Comparison of ENCODE assay signal across 12 cellular contexts in the genomic region with DNA sequence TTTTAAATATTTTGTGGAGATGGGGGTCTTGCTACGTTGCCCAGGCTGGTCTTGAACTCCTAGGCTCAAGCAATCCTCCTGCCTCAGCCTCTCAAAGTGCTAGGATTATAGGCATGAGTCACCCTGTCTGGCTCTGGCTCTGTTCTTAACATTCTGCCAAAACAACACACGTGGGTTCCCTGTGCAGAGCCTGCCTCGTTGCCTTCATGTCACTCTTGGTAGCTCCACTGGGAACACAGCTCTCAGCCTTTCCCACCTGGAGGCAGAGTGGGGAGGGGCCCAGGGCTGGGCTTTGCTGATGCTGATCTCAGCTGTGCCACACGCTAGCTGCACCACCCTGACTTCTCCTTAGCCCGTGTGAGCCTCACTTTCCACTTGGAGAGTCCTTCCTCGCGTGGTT. TPM values are rescaled to one million over a fixed set of nuclear protein-coding genes. Genes with fewer than 3 reads are reported as not detected.
DNase-seq lines count a peak whose midpoint lies in the region; ATAC-seq and TF ChIP-seq lines count a peak whose summit lies in the region.
"Had no signal": no experiment of that assay in that cellular context is flagged by ENCODE, and none has a peak within 500 bp of the region (broad histone marks: within the 10 kb centered on the region; RNA-seq: fewer than 3 reads in every experiment).

No MANE protein-coding gene starts in this region.

- ATAC-seq in HG03521 (IDR thresholded peaks at IDR 0.05; ENCODE audit: unreplicated experiment) = no peak
- ATAC-seq: activated CD4-positive, CD25-positive, alpha-beta regulatory T cell treated with anti-CD3 and anti-CD28 coated beads, Interleukin-2, amount 50 U/mL, for 24 hours; GM12878 had no signal

- DNase-seq in GM23248 (peak; percentile 75), SK-N-SH (peak; percentile 29), fibroblast of mammary gland (ENCODE audit: low read depth) (peak; percentile 93), stromal cell of bone marrow (ENCODE audit: low read depth) (peak; percentile 40), D341Med (ENCODE audit: low spot score) (no peak), AG08396 (ENCODE audit: low spot score) (no peak)
- no peak for DNase-seq in stimulated activated CD4-positive, alpha-beta T cell treated with anti-CD3 and anti-CD28 coated beads, Interleukin-4, amount 100 ng/mL, for 1 hour
- DNase-seq: foreskin melanocyte; stimulated activated CD8-positive, alpha-beta memory T cell treated with anti-CD3 and anti-CD28 coated beads, Interleukin-4, amount 100 ng/mL, for 48 hours had no signal

- TF ChIP-seq EP300 in SK-N-SH (IDR thresholded peaks at IDR 0.05; ENCODE audit: borderline replicate concordance in 1 of 2, low read depth in 1 of 2, low read length in 1 of 2) = no peak

- H3K4me2 ChIP-seq in GM23248 (ENCODE audit: unreplicated experiment) (no peak overlapping the region), SK-N-SH (peak overlapping the region; percentile 10; the same call in 1 of the 2 replicates)

- H2AFZ ChIP-seq in GM23248 = no peak overlapping the region
- no peak overlapping the region for H2AFZ ChIP-seq in SK-N-SH (ENCODE audit: low read depth)

- H3K9ac ChIP-seq in GM23248 = peak overlapping the region; percentile 19; the same call in 1 of the 2 replicates
- no peak overlapping the region for H3K9ac ChIP-seq in SK-N-SH

- H4K20me1 ChIP-seq in GM23248 (ENCODE audit: insufficient read depth) = no peaks in the 10 kb centered on the region
- no peaks in the 10 kb centered on the region for H4K20me1 ChIP-seq in SK-N-SH (ENCODE audit: insufficient read depth)

- no peak for TF ChIP-seq CTCF in SK-N-SH (IDR thresholded peaks at IDR 0.05)
- TF ChIP-seq CTCF in fibroblast of mammary gland (conservative IDR thresholded peaks at IDR 0.05; ENCODE audit: control insufficient read depth, insufficient read depth, low read depth, low read length) = no peak

- no peak overlapping the region for H3K4me3 ChIP-seq in GM23248
- no peak overlapping the region for H3K4me3 ChIP-seq in SK-N-SH (ENCODE audit: low read depth in 2 of 2, low read length in 1 of 2)
- H3K4me3 ChIP-seq in fibroblast of mammary gland (ENCODE audit: control insufficient read depth, low read depth, low read length) = no peak overlapping the region
- H3K4me3 ChIP-seq: GM12878 had no signal

- H3K27ac ChIP-seq in GM23248 (peak overlapping the region; percentile 50; the same call in 1 of the 2 replicates), SK-N-SH (ENCODE audit: low read depth in 2 of 2, low read length in 1 of 2) (peak overlapping the region in 1 of 2 experiments; percentile 50; a peak in 1 of 4 replicates)

- H3K9me3 ChIP-seq in GM23248 (ENCODE audit: low read depth) (no peaks in the 10 kb centered on the region), SK-N-SH (no peaks in the 10 kb centered on the region)

- H3F3A ChIP-seq in GM23248 (ENCODE audit: insufficient read depth) (peaks cover 16% of the 10 kb centered on the region; the same call in 1 of the 2 replicates), SK-N-SH (replicated peaks; ENCODE audit: insufficient read depth) (peaks cover 13% of the 10 kb centered on the region)

- TF ChIP-seq RAD21 in SK-N-SH (IDR thresholded peaks at IDR 0.05; ENCODE audit: low read length) = no peak

- peaks cover 26% of the 10 kb centered on the region for H3K4me1 ChIP-seq in GM23248 (ENCODE audit: insufficient read depth)
- peaks cover 16 to 25% of the 10 kb centered on the region in 2 experiments; a peak in 2 of 4 replicates for H3K4me1 ChIP-seq in SK-N-SH (ENCODE audit: control insufficient read depth in 1 of 2, insufficient read depth in 2 of 2, low read depth in 1 of 2, low read length in 1 of 2)

- CTCF ChIA-PET in SK-N-SH (lab: Yijun Ruan, JAX) = interaction anchor here (1.3 to 1.4 kb wide), 2 partner anchors 84 to 132 kb away, joined by 4 to 5 read pairs; no protein-coding TSS in a partner anchor

- WGBS in GM23248 (ENCODE audit: low coverage in 1 of 2, low lambda C conversion rate in 2 of 2, missing lambda C conversion rate in 2 of 2), 2 experiments = 62 to 63% methylated on average over 7 of the region's 7 CpGs
- 72% methylated on average over 7 of the region's 7 CpGs for WGBS in SK-N-SH (ENCODE audit: low lambda C conversion rate)

- H3K79me2 ChIP-seq in GM23248 (ENCODE audit: insufficient read depth) (peaks cover 15% of the 10 kb centered on the region; the same call in 1 of the 2 replicates), SK-N-SH (ENCODE audit: insufficient read depth) (no peaks in the 10 kb centered on the region)

- no peaks in the 10 kb centered on the region for H3K36me3 ChIP-seq in GM23248 (ENCODE audit: low read depth)
- H3K36me3 ChIP-seq in SK-N-SH (replicated peaks in 1 of 2; ENCODE audit: control insufficient read depth in 1 of 2, insufficient read depth in 2 of 2, low read length in 1 of 2) = no peaks in the 10 kb centered on the region

- H3K27me3 ChIP-seq in GM23248 (replicated peaks; ENCODE audit: insufficient read depth) (no peaks in the 10 kb centered on the region), SK-N-SH (ENCODE audit: insufficient read depth) (no peaks in the 10 kb centered on the region)

- no peaks in the 10 kb centered on the region for H3K9me2 ChIP-seq in GM23248 (ENCODE audit: insufficient read depth)
- no peaks in the 10 kb centered on the region for H3K9me2 ChIP-seq in SK-N-SH

- POLR2A ChIA-PET in SK-N-SH (lab: Yijun Ruan, JAX) = no interaction called here

- in situ Hi-C loops in GM23248 (cut with MboI) = no loop called here

TF ChIP-seq in SK-N-SH, 30 proteins besides CTCF, POLR2A, EP300 and RAD21 (continues in another document):
- TF ChIP-seq EZH2phosphoT487 (IDR thresholded peaks at IDR 0.05; ENCODE audit: borderline replicate concordance, low read depth) (no peak), RCOR1 (IDR thresholded peaks at IDR 0.05; ENCODE audit: low read length) (no peak), FOXM1 (IDR thresholded peaks at IDR 0.05; ENCODE audit: low read depth) (no peak), MXI1 (IDR thresholded peaks at IDR 0.05; ENCODE audit: low read depth, low read length) (no peak), RXRA (IDR thresholded peaks at IDR 0.05; ENCODE audit: borderline replicate concordance, low read depth) (no peak), ELF1 (IDR thresholded peaks at IDR 0.05) (no peak), SIN3A (IDR thresholded peaks at IDR 0.05; ENCODE audit: borderline replicate concordance, low read depth, low read length) (no peak), NRF1 (IDR thresholded peaks at IDR 0.05; ENCODE audit: low read depth, low read length) (no peak)
- TF ChIP-seq, protein P1, sequence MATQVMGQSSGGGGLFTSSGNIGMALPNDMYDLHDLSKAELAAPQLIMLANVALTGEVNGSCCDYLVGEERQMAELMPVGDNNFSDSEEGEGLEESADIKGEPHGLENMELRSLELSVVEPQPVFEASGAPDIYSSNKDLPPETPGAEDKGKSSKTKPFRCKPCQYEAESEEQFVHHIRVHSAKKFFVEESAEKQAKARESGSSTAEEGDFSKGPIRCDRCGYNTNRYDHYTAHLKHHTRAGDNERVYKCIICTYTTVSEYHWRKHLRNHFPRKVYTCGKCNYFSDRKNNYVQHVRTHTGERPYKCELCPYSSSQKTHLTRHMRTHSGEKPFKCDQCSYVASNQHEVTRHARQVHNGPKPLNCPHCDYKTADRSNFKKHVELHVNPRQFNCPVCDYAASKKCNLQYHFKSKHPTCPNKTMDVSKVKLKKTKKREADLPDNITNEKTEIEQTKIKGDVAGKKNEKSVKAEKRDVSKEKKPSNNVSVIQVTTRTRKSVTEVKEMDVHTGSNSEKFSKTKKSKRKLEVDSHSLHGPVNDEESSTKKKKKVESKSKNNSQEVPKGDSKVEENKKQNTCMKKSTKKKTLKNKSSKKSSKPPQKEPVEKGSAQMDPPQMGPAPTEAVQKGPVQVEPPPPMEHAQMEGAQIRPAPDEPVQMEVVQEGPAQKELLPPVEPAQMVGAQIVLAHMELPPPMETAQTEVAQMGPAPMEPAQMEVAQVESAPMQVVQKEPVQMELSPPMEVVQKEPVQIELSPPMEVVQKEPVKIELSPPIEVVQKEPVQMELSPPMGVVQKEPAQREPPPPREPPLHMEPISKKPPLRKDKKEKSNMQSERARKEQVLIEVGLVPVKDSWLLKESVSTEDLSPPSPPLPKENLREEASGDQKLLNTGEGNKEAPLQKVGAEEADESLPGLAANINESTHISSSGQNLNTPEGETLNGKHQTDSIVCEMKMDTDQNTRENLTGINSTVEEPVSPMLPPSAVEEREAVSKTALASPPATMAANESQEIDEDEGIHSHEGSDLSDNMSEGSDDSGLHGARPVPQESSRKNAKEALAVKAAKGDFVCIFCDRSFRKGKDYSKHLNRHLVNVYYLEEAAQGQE (IDR thresholded peaks at IDR 0.05; ENCODE audit: low read depth, low read length) = no peak
- TF ChIP-seq, protein P2, sequence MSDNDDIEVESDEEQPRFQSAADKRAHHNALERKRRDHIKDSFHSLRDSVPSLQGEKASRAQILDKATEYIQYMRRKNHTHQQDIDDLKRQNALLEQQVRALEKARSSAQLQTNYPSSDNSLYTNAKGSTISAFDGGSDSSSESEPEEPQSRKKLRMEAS (IDR thresholded peaks at IDR 0.05; ENCODE audit: low read depth) = peak; percentile 64; the same call in 1 of the 2 replicates
- TF ChIP-seq, protein P3, sequence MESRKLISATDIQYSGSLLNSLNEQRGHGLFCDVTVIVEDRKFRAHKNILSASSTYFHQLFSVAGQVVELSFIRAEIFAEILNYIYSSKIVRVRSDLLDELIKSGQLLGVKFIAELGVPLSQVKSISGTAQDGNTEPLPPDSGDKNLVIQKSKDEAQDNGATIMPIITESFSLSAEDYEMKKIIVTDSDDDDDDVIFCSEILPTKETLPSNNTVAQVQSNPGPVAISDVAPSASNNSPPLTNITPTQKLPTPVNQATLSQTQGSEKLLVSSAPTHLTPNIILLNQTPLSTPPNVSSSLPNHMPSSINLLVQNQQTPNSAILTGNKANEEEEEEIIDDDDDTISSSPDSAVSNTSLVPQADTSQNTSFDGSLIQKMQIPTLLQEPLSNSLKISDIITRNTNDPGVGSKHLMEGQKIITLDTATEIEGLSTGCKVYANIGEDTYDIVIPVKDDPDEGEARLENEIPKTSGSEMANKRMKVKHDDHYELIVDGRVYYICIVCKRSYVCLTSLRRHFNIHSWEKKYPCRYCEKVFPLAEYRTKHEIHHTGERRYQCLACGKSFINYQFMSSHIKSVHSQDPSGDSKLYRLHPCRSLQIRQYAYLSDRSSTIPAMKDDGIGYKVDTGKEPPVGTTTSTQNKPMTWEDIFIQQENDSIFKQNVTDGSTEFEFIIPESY (IDR thresholded peaks at IDR 0.05; ENCODE audit: borderline replicate concordance, low read depth) = no peak

RNA-seq across cellular contexts. Expression of a gene that starts 19.3 kb away (rescaled TPM):
- total RNA-seq in GM23248 (2014; rRNA removed; shearing (Covaris generic)) = 36.2 and 36.3 TPM in 2 replicates
- polyA plus RNA-seq in GM23248 (2016; fragmentation: Nextera tagmentation; extraction: Ambion mirVana) (21.5 and 22.6 TPM in 2 replicates), SK-N-SH (2012; rRNA removed) (5.3 and 6.3 TPM in 2 replicates)
- polyA plus RNA-seq in SK-N-SH (2012; cell fraction: cytosol; rRNA removed) = 3.3 and 3.8 TPM in 2 replicates
- 4.4 and 4.5 TPM in 2 replicates for polyA plus RNA-seq in SK-N-SH (2012; cell fraction: nucleus; rRNA removed)

Comparison
In these comparisons a context has a peak if more than half of its experiments do, and no peak if none do; other contexts are left out.
1. DNase-seq: peak in GM23248 (single experiment), SK-N-SH (single experiment), fibroblast of mammary gland (single experiment) and stromal cell of bone marrow (single experiment); none in D341Med (single experiment), AG08396 (single experiment) and stimulated activated CD4-positive, alpha-beta T cell treated with anti-CD3 and anti-CD28 coated beads, Interleukin-4, amount 100 ng/mL, for 1 hour (single experiment).